ENCODE assay signal across 22 cellular contexts in genomic region chr9:126052791-126053190, GRCh38.
DNase-seq lines count a peak whose midpoint lies in the region; ATAC-seq, FAIRE-seq and TF ChIP-seq lines count a peak whose summit lies in the region.
"Had no signal": no experiment of that assay in that cellular context is flagged by ENCODE, and none has a peak within 500 bp of the region (broad histone marks: within the 10 kb centered on the region; RNA-seq: fewer than 3 reads in every experiment).

No MANE protein-coding gene starts in this region.

- intact Hi-C loops in CD14-positive monocyte (cut with micrococcal nuclease) (no loop called here), kidney (cut with DNase I) (no loop called here), posterior vena cava (cut with DNase I) (loop anchor here in 1 of 2 donors (5.0 to 10.0 kb wide), 2 partner anchors 702 to 930 kb away; no protein-coding TSS in a partner anchor)

- no peaks in the 10 kb centered on the region for H3K9me3 ChIP-seq in RWPE2 (ENCODE audit: severe bottlenecking)
- no peaks in the 10 kb centered on the region for H3K9me3 ChIP-seq in kidney (ENCODE audit: control insufficient read depth in 1 of 2, low read length in 2 of 2)
- H3K9me3 ChIP-seq: BE2C had no signal

- H3K4me3 Mint-ChIP-seq in CD14-positive monocyte, result no peak overlapping the region
- H3K4me3 Mint-ChIP-seq: HFFc6 had no signal

- H3K27me3 Mint-ChIP-seq in CD14-positive monocyte (ENCODE audit: low read depth in 3 of 3), result peaks cover 0 to 17% (median 4%) of the 10 kb centered on the region in 3 donors

- no peak overlapping the region for H3K27ac ChIP-seq in RWPE2 (ENCODE audit: poor library complexity, severe bottlenecking)
- H3K27ac ChIP-seq in kidney (ENCODE audit: low read depth in 2 of 2, low read length in 2 of 2), result no peak overlapping the region

- H3K4me1 ChIP-seq in RWPE2 (ENCODE audit: insufficient read depth, poor library complexity, severe bottlenecking) (no peaks in the 10 kb centered on the region), kidney (ENCODE audit: control insufficient read depth in 1 of 2, insufficient read depth in 1 of 2, low read depth in 1 of 2, low read length in 2 of 2) (no peaks in the 10 kb centered on the region)

- no peaks in the 10 kb centered on the region for H3K36me3 Mint-ChIP-seq in CD14-positive monocyte
- H3K36me3 Mint-ChIP-seq: CD4-positive, alpha-beta memory T cell had no signal

- no peak overlapping the region for H3K4me3 ChIP-seq in RWPE2 (ENCODE audit: severe bottlenecking)
- no peak overlapping the region for H3K4me3 ChIP-seq in kidney (ENCODE audit: low read length in 2 of 2)

- no peaks in the 10 kb centered on the region for H3K9me3 Mint-ChIP-seq in CD14-positive monocyte
- H3K9me3 Mint-ChIP-seq: CD4-positive, alpha-beta memory T cell; HFFc6 had no signal

- H3K9ac ChIP-seq in kidney (ENCODE audit: low read length in 2 of 2), result no peak overlapping the region

- H3K27me3 ChIP-seq in RWPE2 (ENCODE audit: insufficient read depth, poor library complexity, severe bottlenecking), result peaks cover 2% of the 10 kb centered on the region
- H3K27me3 ChIP-seq: BE2C had no signal

- no peak overlapping the region for H3K27ac Mint-ChIP-seq in CD14-positive monocyte
- H3K27ac Mint-ChIP-seq: CD4-positive, alpha-beta memory T cell; HFFc6 had no signal

- no peak for ATAC-seq in RWPE2 (ENCODE audit: low read depth)
- ATAC-seq in GM21825 (IDR thresholded peaks at IDR 0.05; ENCODE audit: unreplicated experiment), result no peak
- ATAC-seq: HCT116 had no signal

- DNase-seq in CD14-positive monocyte (ENCODE audit: low spot score), result peak; percentile 25
- DNase-seq in RWPE2 (ENCODE audit: low spot score), result peak; percentile 29
- DNase-seq in kidney, result peak; percentile 17
- peak; percentile 38 for DNase-seq in posterior vena cava (ENCODE audit: low spot score)
- no peak for DNase-seq in stimulated activated CD4-positive, alpha-beta T cell treated with anti-CD3 and anti-CD28 coated beads, Interleukin-4, amount 100 ng/mL, for 24 hours
- no peak for DNase-seq in dermis blood vessel endothelial cell
- no peak for DNase-seq in activated naive CD4-positive, alpha-beta T cell treated with Interleukin-2 at 50 U/mL for 16 hours
- DNase-seq: ACHN; BE2C; C1 segment of cervical spinal cord; Calu3; CD4-positive, alpha-beta memory T cell; DMS79 treated with DMSO at 0.1 percent for 48 hours; GF-D8; GOT3; H7; HFFc6; IMR-90 had no signal

- no peak for FAIRE-seq in kidney (lab: Jason Lieb, UNC)
- FAIRE-seq: A204.1, HTR-8/SVneo had no signal

- TF ChIP-seq CTCF in CD14-positive monocyte (IDR thresholded peaks at IDR 0.05), result no peak
- no peak for TF ChIP-seq CTCF in RWPE2 (IDR thresholded peaks at IDR 0.05; ENCODE audit: poor library complexity, severe bottlenecking)
- no peak for TF ChIP-seq CTCF in kidney (IDR thresholded peaks at IDR 0.05; ENCODE audit: borderline replicate concordance, extremely low read depth, insufficient read depth)

- no peaks in the 10 kb centered on the region for H3K36me3 ChIP-seq in RWPE2 (ENCODE audit: low read depth)
- no peaks in the 10 kb centered on the region for H3K36me3 ChIP-seq in kidney (ENCODE audit: control insufficient read depth in 1 of 2, insufficient read depth in 2 of 2, low read length in 2 of 2)
- H3K36me3 ChIP-seq: BE2C had no signal

- H3K4me1 Mint-ChIP-seq in CD14-positive monocyte, result no peaks in the 10 kb centered on the region

Comparison
In these comparisons a context has a peak if more than half of its experiments do, and no peak if none do; other contexts are left out.
1. DNase-seq: peak in CD14-positive monocyte (single experiment), RWPE2 (single experiment), kidney (single experiment) and posterior vena cava (single experiment); none in stimulated activated CD4-positive, alpha-beta T cell treated with anti-CD3 and anti-CD28 coated beads, Interleukin-4, amount 100 ng/mL, for 24 hours (single experiment), dermis blood vessel endothelial cell (single experiment) and activated naive CD4-positive, alpha-beta T cell treated with Interleukin-2 at 50 U/mL for 16 hours (single experiment).